In the genomic region with DNA sequence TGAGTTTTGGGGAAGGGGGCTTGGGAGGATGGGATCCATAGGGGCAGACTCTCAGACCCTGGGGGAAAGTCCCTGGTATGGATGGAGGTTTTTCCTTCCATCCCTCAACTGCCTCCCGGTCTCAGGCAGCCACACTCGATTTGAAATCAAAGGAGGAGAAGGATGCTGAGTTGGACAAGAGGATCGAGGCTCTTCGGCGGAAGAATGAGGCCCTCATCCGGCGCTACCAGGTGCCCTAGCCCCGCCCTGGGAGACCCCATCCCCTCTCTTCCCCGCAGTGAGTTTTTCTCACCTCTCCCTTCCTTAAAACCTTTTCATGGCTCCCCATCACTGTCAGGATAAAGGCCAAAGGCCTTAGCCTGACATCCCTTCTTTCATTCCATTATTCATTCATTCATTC, we compare ENCODE assay signal across 9 cellular contexts. TPM values are rescaled to one million over a fixed set of nuclear protein-coding genes. Genes with fewer than 3 reads are reported as not detected.
DNase-seq lines count a peak whose midpoint lies in the region; ATAC-seq and TF ChIP-seq lines count a peak whose summit lies in the region.
"Had no signal": no experiment of that assay in that cellular context is flagged by ENCODE, and none has a peak within 500 bp of the region (broad histone marks: within the 10 kb centered on the region; RNA-seq: fewer than 3 reads in every experiment).

No MANE protein-coding gene starts in this region.

- no peak for TF ChIP-seq CTCF in AG10803 (conservative IDR thresholded peaks at IDR 0.05; ENCODE audit: low read length)
- no peak for TF ChIP-seq CTCF in LNCaP clone FGC (IDR thresholded peaks at IDR 0.05; ENCODE audit: control insufficient read depth, extremely low read depth, insufficient read depth)

- H3K9me3 Mint-ChIP-seq in natural killer cell treated with Interleukin-12 subunit alpha and Interleukin-12 subunit beta and Interleukin-15 and Interleukin-18, amount 100 ng/mL, for 72 hours: no peaks in the 10 kb centered on the region

- H3K27ac ChIP-seq in cingulate gyrus (ENCODE audit: low read depth, low read length): peak overlapping the region; percentile 89

- no peaks in the 10 kb centered on the region for H3K27me3 Mint-ChIP-seq in natural killer cell treated with Interleukin-12 subunit alpha and Interleukin-12 subunit beta and Interleukin-15 and Interleukin-18, amount 100 ng/mL, for 72 hours

- peaks cover 19% of the 10 kb centered on the region for H3K36me3 Mint-ChIP-seq in natural killer cell treated with Interleukin-12 subunit alpha and Interleukin-12 subunit beta and Interleukin-15 and Interleukin-18, amount 100 ng/mL, for 72 hours

- H3K4me3 Mint-ChIP-seq in natural killer cell treated with Interleukin-12 subunit alpha and Interleukin-12 subunit beta and Interleukin-15 and Interleukin-18, amount 100 ng/mL, for 72 hours: peak overlapping the region; percentile 97

- H3K4me1 Mint-ChIP-seq in natural killer cell treated with Interleukin-12 subunit alpha and Interleukin-12 subunit beta and Interleukin-15 and Interleukin-18, amount 100 ng/mL, for 72 hours (ENCODE audit: low read depth in 2 of 2): peaks cover 43 to 48% of the 10 kb centered on the region in 2 donors

- H3K4me3 ChIP-seq in AG10803 (ENCODE audit: low read length) (peak overlapping the region; percentile 80), LNCaP clone FGC (ENCODE audit: low read depth, low read length) (peak overlapping the region; percentile 58)

- ATAC-seq in natural killer cell treated with Interleukin-12 subunit alpha and Interleukin-12 subunit beta and Interleukin-15 and Interleukin-18, amount 100 ng/mL, for 72 hours: no peak
- ATAC-seq in GM18520 (IDR thresholded peaks at IDR 0.05; ENCODE audit: unreplicated experiment): no peak

- peak overlapping the region; percentile 89 to 96 for H3K27ac Mint-ChIP-seq in natural killer cell treated with Interleukin-12 subunit alpha and Interleukin-12 subunit beta and Interleukin-15 and Interleukin-18, amount 100 ng/mL, for 72 hours

- DNase-seq in AG10803 (ENCODE audit: low read depth) (no peak), LNCaP clone FGC (ENCODE audit: low read depth) (no peak), foreskin melanocyte (no peak), COLO829 (ENCODE audit: low spot score) (no peak), activated T-cell treated with anti-CD3 and anti-CD28 coated beads for 4 hours (no peak)
- no peak for DNase-seq in natural killer cell treated with Interleukin-12 subunit alpha and Interleukin-12 subunit beta and Interleukin-15 and Interleukin-18, amount 100 ng/mL, for 72 hours (ENCODE audit: low spot score)
- DNase-seq: NCI-H226 had no signal

RNA-seq across cellular contexts. Expression of gene CCDC9, which starts 2.1 kb away (rescaled TPM):
- 10 to 100 TPM; 42.8 to 58.4 TPM for total RNA-seq in natural killer cell treated with Interleukin-12 subunit alpha and Interleukin-12 subunit beta and Interleukin-15 and Interleukin-18, amount 100 ng/mL, for 72 hours

RNA-seq across cellular contexts. Expression of gene INAFM1, which starts 16.3 kb away (rescaled TPM):
- 10 to 100 TPM; 14.0 to 16.1 TPM for total RNA-seq in natural killer cell treated with Interleukin-12 subunit alpha and Interleukin-12 subunit beta and Interleukin-15 and Interleukin-18, amount 100 ng/mL, for 72 hours

RNA-seq across cellular contexts. Expression of gene BBC3, which starts 27.4 kb away (rescaled TPM):
- total RNA-seq in natural killer cell treated with Interleukin-12 subunit alpha and Interleukin-12 subunit beta and Interleukin-15 and Interleukin-18, amount 100 ng/mL, for 72 hours: 1 to 10 TPM; 4.8 to 9.7 TPM

RNA-seq across cellular contexts. Expression of gene C5AR1, which starts 51.2 kb away (rescaled TPM):
- 1 to 10 TPM; 1.3 to 7.6 TPM for total RNA-seq in natural killer cell treated with Interleukin-12 subunit alpha and Interleukin-12 subunit beta and Interleukin-15 and Interleukin-18, amount 100 ng/mL, for 72 hours
